In the genomic region with DNA sequence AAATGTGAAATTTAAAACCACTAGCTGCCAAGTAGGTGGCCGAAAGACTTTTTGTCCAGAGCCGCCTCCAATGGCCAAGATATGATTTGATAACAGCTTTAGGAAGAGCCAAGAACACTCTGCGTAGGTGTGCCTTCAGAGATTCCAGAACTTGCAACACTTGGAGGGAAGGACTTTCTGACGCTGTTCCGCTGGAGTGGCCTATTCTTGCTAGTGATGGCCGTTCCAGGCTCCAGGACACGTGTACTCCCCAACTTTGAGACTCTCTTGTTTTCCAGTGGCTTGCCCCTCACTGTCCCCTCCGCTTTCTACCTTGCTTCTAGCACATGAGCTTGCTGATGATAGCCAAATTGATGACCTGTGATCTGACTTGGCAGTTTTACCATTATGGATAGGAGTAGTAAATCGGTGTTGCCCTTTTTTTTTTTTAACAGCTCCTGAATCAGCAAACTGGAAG, we compare ENCODE assay signal across 1 cellular context.
TF ChIP-seq lines count a peak whose summit lies in the region.

No MANE protein-coding gene starts in this region.

TF ChIP-seq in GM23338, 12 proteins besides CTCF, POLR2A, EP300 and RAD21 (continued from another document):
- TF ChIP-seq, protein P1, sequence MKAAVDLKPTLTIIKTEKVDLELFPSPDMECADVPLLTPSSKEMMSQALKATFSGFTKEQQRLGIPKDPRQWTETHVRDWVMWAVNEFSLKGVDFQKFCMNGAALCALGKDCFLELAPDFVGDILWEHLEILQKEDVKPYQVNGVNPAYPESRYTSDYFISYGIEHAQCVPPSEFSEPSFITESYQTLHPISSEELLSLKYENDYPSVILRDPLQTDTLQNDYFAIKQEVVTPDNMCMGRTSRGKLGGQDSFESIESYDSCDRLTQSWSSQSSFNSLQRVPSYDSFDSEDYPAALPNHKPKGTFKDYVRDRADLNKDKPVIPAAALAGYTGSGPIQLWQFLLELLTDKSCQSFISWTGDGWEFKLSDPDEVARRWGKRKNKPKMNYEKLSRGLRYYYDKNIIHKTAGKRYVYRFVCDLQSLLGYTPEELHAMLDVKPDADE (IDR thresholded peaks at IDR 0.05), result no peak
- TF ChIP-seq NANOG (IDR thresholded peaks at IDR 0.05; ENCODE audit: borderline replicate concordance) (no peak), JUNB (IDR thresholded peaks at IDR 0.05; ENCODE audit: unreplicated experiment) (no peak), STAT1 (IDR thresholded peaks at IDR 0.05; ENCODE audit: unreplicated experiment) (no peak), CREB1 (CRISPR knock-in tag; IDR thresholded peaks at IDR 0.05; ENCODE audit: low read depth) (no peak), EZH2 (IDR thresholded peaks at IDR 0.05; ENCODE audit: low read depth, unreplicated experiment) (no peak), ZNF331 (CRISPR knock-in tag; IDR thresholded peaks at IDR 0.05; ENCODE audit: low read depth) (no peak), EZH2phosphoT487 (IDR thresholded peaks at IDR 0.05; ENCODE audit: unreplicated experiment) (no peak)
- TF ChIP-seq, protein P2, sequence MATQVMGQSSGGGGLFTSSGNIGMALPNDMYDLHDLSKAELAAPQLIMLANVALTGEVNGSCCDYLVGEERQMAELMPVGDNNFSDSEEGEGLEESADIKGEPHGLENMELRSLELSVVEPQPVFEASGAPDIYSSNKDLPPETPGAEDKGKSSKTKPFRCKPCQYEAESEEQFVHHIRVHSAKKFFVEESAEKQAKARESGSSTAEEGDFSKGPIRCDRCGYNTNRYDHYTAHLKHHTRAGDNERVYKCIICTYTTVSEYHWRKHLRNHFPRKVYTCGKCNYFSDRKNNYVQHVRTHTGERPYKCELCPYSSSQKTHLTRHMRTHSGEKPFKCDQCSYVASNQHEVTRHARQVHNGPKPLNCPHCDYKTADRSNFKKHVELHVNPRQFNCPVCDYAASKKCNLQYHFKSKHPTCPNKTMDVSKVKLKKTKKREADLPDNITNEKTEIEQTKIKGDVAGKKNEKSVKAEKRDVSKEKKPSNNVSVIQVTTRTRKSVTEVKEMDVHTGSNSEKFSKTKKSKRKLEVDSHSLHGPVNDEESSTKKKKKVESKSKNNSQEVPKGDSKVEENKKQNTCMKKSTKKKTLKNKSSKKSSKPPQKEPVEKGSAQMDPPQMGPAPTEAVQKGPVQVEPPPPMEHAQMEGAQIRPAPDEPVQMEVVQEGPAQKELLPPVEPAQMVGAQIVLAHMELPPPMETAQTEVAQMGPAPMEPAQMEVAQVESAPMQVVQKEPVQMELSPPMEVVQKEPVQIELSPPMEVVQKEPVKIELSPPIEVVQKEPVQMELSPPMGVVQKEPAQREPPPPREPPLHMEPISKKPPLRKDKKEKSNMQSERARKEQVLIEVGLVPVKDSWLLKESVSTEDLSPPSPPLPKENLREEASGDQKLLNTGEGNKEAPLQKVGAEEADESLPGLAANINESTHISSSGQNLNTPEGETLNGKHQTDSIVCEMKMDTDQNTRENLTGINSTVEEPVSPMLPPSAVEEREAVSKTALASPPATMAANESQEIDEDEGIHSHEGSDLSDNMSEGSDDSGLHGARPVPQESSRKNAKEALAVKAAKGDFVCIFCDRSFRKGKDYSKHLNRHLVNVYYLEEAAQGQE (IDR thresholded peaks at IDR 0.05; ENCODE audit: unreplicated experiment), result no peak
